Comparison of ENCODE assay signal across 9 cellular contexts in the genomic region with DNA sequence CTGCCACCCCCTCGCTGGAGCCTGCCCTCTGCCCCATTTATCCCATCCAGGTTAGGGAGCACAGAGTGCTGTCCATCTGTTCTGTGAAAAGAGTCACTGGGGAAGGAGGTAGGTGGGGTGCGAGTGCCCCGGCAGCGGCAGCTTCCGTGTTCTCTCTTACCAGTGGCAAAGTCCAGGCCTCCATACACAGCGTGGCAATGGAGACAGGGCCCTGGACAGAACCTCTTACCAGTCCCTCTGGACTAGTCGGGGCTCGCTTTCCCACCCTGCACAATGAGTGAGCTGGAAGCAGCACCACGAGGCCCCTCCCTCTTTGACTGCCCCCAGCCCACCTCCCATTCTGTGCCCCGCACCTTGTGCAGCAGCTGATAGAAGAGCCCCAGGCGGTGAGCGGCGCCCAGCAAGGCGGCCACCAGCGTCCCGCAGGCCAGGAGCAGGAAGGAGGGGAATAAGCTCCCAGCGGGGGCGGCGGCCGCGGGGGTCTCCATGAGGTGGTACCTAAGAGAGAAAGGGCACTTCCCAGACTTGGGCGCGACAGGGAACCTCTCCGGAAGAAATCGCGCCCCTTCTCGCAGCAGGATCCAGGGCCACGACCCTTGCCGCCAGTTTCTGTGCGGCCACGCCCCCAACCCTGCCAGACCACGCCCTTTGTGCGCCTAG. TPM values are rescaled to one million over a fixed set of nuclear protein-coding genes. Genes with fewer than 3 reads are reported as not detected.
DNase-seq lines count a peak whose midpoint lies in the region; ATAC-seq and TF ChIP-seq lines count a peak whose summit lies in the region.
"Had no signal": no experiment of that assay in that cellular context is flagged by ENCODE, and none has a peak within 500 bp of the region (broad histone marks: within the 10 kb centered on the region; RNA-seq: fewer than 3 reads in every experiment).

No MANE protein-coding gene starts in this region.

- no peaks in the 10 kb centered on the region for H3K9me3 Mint-ChIP-seq in T-cell
- no peaks in the 10 kb centered on the region for H3K9me3 Mint-ChIP-seq in neural crest cell

- TF ChIP-seq POLR2A in esophagus muscularis mucosa (IDR thresholded peaks at IDR 0.05; ENCODE audit: low read depth) = no peak

- TF ChIP-seq CTCF in AG10803 (conservative IDR thresholded peaks at IDR 0.05; ENCODE audit: low read length) = no peak
- TF ChIP-seq CTCF in esophagus muscularis mucosa (IDR thresholded peaks at IDR 0.05) = no peak
- TF ChIP-seq CTCF in neural crest cell (conservative IDR thresholded peaks at IDR 0.05) = no peak

- ATAC-seq in GM21526 (IDR thresholded peaks at IDR 0.05; ENCODE audit: low FRiP score, unreplicated experiment) = peak; percentile 5
- ATAC-seq in T-cell (replicated peaks in 1 of 4) = no peak
- ATAC-seq in GM18520 (IDR thresholded peaks at IDR 0.05; ENCODE audit: unreplicated experiment) = no peak

- peaks cover 19 to 30% (median 29%) of the 10 kb centered on the region in 4 donors for H3K4me1 ChIP-seq in esophagus muscularis mucosa

- POLR2A ChIA-PET in T-cell (lab: Charles Lee) = no interaction called here

- no peaks in the 10 kb centered on the region for H3K27me3 ChIP-seq in esophagus muscularis mucosa

- DNase-seq in AG10803 (ENCODE audit: low read depth) = no peak
- DNase-seq in T-cell = peak in 9 of 34 experiments; percentile 5 to 33 (median 7)
- DNase-seq in esophagus muscularis mucosa (ENCODE audit: extremely low spot score) = no peak
- DNase-seq in neural crest cell (ENCODE audit: low read depth, low spot score) = no peak
- DNase-seq in putamen (ENCODE audit: low spot score) = no peak
- DNase-seq in NCI-H2196 treated with DMSO at 0.1 percent for 48 hours (lab: John Stamatoyannopoulos, UW; ENCODE audit: unreplicated experiment) = no peak

- H3K4me3 ChIP-seq in AG10803 (ENCODE audit: low read length) = peak overlapping the region; percentile 95
- peak overlapping the region; percentile 66 to 95 (median 77) for H3K4me3 ChIP-seq in esophagus muscularis mucosa

- H3K27me3 Mint-ChIP-seq in T-cell = peaks cover 0 to 3% of the 10 kb centered on the region in 2 donors
- H3K27me3 Mint-ChIP-seq in neural crest cell (ENCODE audit: low read depth) = peaks cover 5% of the 10 kb centered on the region

- H3K36me3 ChIP-seq in esophagus muscularis mucosa = peaks cover 13 to 38% (median 36%) of the 10 kb centered on the region in 4 donors

- intact Hi-C loops in esophagus muscularis mucosa (cut with DNase I) = loop anchor here (2.0 kb wide), 1 partner anchor 18 kb away; the partner anchor contains the start of gene SYDE1

- H3K27ac ChIP-seq in esophagus muscularis mucosa (replicated peaks in 1 of 4) = peak overlapping the region; percentile 85 to 95 (median 94)

- H3K9me3 ChIP-seq in esophagus muscularis mucosa = no peaks in the 10 kb centered on the region

- CTCF ChIA-PET in T-cell (lab: Charles Lee) = interaction anchor here in 1 of 2 donors (1.0 kb wide), 1 partner anchor 426 kb away, joined by 4 read pairs; no protein-coding TSS in a partner anchor

- H3K4me3 Mint-ChIP-seq in T-cell (peak overlapping the region; percentile 90 to 97 (median 95)), neural crest cell (peak overlapping the region; percentile 94)

- H3K36me3 Mint-ChIP-seq in T-cell = peaks cover 20% of the 10 kb centered on the region
- H3K36me3 Mint-ChIP-seq in neural crest cell (ENCODE audit: low read depth) = peaks cover 7% of the 10 kb centered on the region

- H3K27ac Mint-ChIP-seq in T-cell (peak overlapping the region; percentile 91 to 97), neural crest cell (ENCODE audit: unreplicated experiment) (peak overlapping the region; percentile 93)

- 3% methylated on average over 17 of the region's 33 CpGs for WGBS in esophagus muscularis mucosa

- no peak for TF ChIP-seq EP300 in esophagus muscularis mucosa (IDR thresholded peaks at IDR 0.05)

- H3K4me1 Mint-ChIP-seq in T-cell = peaks cover 30 to 37% (median 31%) of the 10 kb centered on the region in 3 donors
- H3K4me1 Mint-ChIP-seq in neural crest cell = peaks cover 20% of the 10 kb centered on the region

RNA-seq across cellular contexts. Expression of gene SYDE1, which starts 17.5 kb away (rescaled TPM):
- total RNA-seq in T-cell = under 1 TPM; 0.18 to 0.58 (median 0.26) TPM
- 100 to 1,000 TPM in 1 of 4 donors, 10 to 100 TPM in 3; 42.8 to 106 (median 77.1) TPM for total RNA-seq in esophagus muscularis mucosa
- total RNA-seq in neural crest cell = 23.8 and 24.7 TPM in 2 replicates

RNA-seq across cellular contexts. Expression of gene OR1I1, which starts 42.7 kb away (rescaled TPM):
- total RNA-seq in T-cell (not detected), esophagus muscularis mucosa (not detected), neural crest cell (not detected in 2 replicates)
- total RNA-seq: renal cortical epithelial cell had no signal

Comparison
In these comparisons a context has a peak if more than half of its experiments do, and no peak if none do; other contexts are left out.
1. RNA of gene SYDE1, which starts 17.5 kb away (total RNA-seq): 42.8 to 106 TPM in esophagus muscularis mucosa and 23.8 to 24.7 TPM in neural crest cell; 0.18 to 0.58 TPM in T-cell; every median in the first group is over 10 times any median in the second.